ENCODE assay signal across 8 cellular contexts in the genomic region with DNA sequence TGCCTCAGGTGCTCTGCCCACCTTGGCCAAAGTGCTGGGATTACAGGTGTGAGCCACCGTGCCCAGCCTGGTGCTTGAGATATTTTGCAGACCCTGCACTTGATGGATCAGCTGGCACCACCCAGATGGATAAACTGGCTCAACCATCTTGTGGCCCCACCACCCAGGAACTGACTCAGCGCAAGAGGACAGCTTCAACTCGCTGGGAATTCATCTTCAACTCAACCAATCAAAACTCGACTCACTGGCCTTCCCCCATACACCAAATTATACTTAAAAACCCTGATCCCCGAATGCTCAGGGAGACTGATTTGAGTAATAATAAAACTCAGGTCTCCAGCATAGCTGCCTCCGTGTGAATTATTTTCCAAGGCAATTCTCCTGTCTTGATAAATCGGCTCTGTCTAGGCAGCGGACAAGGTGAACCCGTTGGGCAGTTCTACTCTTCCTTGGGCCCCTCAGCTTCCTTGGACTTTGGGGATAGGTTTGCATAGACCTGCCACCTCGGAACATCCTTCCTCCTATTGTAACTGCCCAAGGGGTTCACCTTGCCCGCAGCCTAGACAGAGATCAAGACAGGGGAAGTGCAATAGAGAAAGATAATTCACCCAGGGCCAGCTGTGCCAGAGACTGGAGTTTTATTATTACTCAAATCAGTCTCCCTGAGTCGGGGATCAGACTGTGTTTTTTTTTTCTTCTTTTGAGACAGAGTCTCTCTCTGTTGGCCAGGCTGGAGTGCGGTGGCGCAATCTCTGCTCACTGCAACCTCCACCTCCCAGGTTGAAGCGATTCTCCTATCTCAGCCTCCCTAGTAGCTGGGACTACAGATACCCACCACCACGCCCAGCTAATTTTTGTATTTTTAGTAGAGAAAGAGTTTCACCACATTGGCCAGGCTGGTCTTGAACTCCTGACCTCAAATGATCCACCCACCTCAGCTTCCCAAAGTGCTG. TPM values are rescaled to one million over a fixed set of nuclear protein-coding genes. Genes with fewer than 3 reads are reported as not detected.
DNase-seq lines count a peak whose midpoint lies in the region; ATAC-seq, FAIRE-seq and TF ChIP-seq lines count a peak whose summit lies in the region.
"Not testable (repeated sequence)": the region's sequence is repeated elsewhere in the genome, so short reads cannot be mapped to it uniquely, and the experiment has no call there.
"Had no signal": no experiment of that assay in that cellular context is flagged by ENCODE, and none has a peak within 500 bp of the region (broad histone marks: within the 10 kb centered on the region; RNA-seq: fewer than 3 reads in every experiment).

No MANE protein-coding gene starts in this region.

- not testable (repeated sequence) for H3K4me2 ChIP-seq in K562 (ENCODE audit: insufficient read depth, low read length); mesendoderm (ENCODE audit: low read length)

- H2BK120ac ChIP-seq in mesendoderm (ENCODE audit: low read depth, low read length) = peak overlapping the region; percentile 79

- not testable (repeated sequence) for H3K79me2 ChIP-seq in K562 (ENCODE audit: control insufficient read depth, insufficient read depth, low read length); mesendoderm (ENCODE audit: control insufficient read depth, insufficient read depth, low read length)

- peak overlapping the region; percentile 38; the same call in 1 of the 2 replicates for H3K9ac ChIP-seq in ES-I3 (ENCODE audit: low read depth, low read length)
- peak overlapping the region; percentile 61 for H3K9ac ChIP-seq in HUES48 (ENCODE audit: low read depth, low read length)
- H3K9ac ChIP-seq in K562 (ENCODE audit: insufficient read depth in 1 of 2, low read depth in 2 of 2, low read length in 2 of 2); mesendoderm (ENCODE audit: low read length): not testable (repeated sequence)
- H3K9ac ChIP-seq in iPS-15b (ENCODE audit: low read depth, low read length) = peak overlapping the region; percentile 70

- H3K9me1 ChIP-seq in K562 (ENCODE audit: control insufficient read depth, insufficient read depth, low read length) = not testable (repeated sequence)

- not testable (repeated sequence) for H3K56ac ChIP-seq in mesendoderm (ENCODE audit: low read length)

- H2AFZ ChIP-seq in K562 (ENCODE audit: low read depth, low read length) = not testable (repeated sequence)

- in situ Hi-C loops in K562 (cut with MboI) = loop anchor here (25.0 kb wide), 1 partner anchor 381 kb away; no protein-coding TSS in a partner anchor

- CTCF ChIA-PET in K562 (lab: Yijun Ruan, JAX; ENCODE audit: low intra/inter-chr PET ratio) = not testable (repeated sequence)

- H3K27ac Mint-ChIP-seq in endothelial cell (ENCODE audit: unreplicated experiment) = peak overlapping the region; percentile 48

- not testable (repeated sequence) for H4K5ac ChIP-seq in mesendoderm (ENCODE audit: low read length)

- TF ChIP-seq EP300 in K562 (IDR thresholded peaks at IDR 0.05; ENCODE audit: low read length) = not testable (repeated sequence)

- not testable (repeated sequence) for H3K4me1 Mint-ChIP-seq in endothelial cell (ENCODE audit: unreplicated experiment)

- H3K9me3 ChIP-seq in ES-I3 (ENCODE audit: control insufficient read depth, insufficient read depth, low read length); HUES48 (ENCODE audit: control insufficient read depth, insufficient read depth, low read length); K562 (replicated peaks; ENCODE audit: control insufficient read depth, insufficient read depth, low read depth, low read length); iPS-15b (ENCODE audit: control insufficient read depth, insufficient read depth, low read length): not testable (repeated sequence)

- not testable (repeated sequence) for H2BK15ac ChIP-seq in mesendoderm (replicated peaks; ENCODE audit: low read depth)

- POLR2A ChIA-PET in K562 (lab: Yijun Ruan, JAX) = not testable (repeated sequence)

- peak overlapping the region; percentile 66 for H3K4ac ChIP-seq in mesendoderm (ENCODE audit: low read depth, low read length)

- H3K79me1 ChIP-seq in mesendoderm (ENCODE audit: low read length) = not testable (repeated sequence)

- H2AK5ac ChIP-seq in mesendoderm (ENCODE audit: low read length) = not testable (repeated sequence)

- not testable (repeated sequence) for H3K27me3 ChIP-seq in HUES48 (ENCODE audit: control insufficient read depth, insufficient read depth, low read length); iPS-15b (ENCODE audit: control insufficient read depth, insufficient read depth, low read length); mesendoderm (ENCODE audit: insufficient read depth, low read length, poor library complexity)
- peaks cover 10 to 55% of the 10 kb centered on the region in 2 experiments; a peak in 4 of 5 replicates for H3K27me3 ChIP-seq in K562 (ENCODE audit: control insufficient read depth in 2 of 2, insufficient read depth in 2 of 2, low read length in 2 of 2)

- H3K36me3 ChIP-seq in ES-I3 (ENCODE audit: insufficient read depth, low read length); HUES48 (ENCODE audit: control insufficient read depth, insufficient read depth, low read length); K562 (ENCODE audit: control insufficient read depth, insufficient read depth, low read length); iPS-15b (ENCODE audit: control insufficient read depth, insufficient read depth, low read length); mesendoderm (ENCODE audit: control insufficient read depth, insufficient read depth, low read length): not testable (repeated sequence)

- not testable (repeated sequence) for H4K8ac ChIP-seq in mesendoderm (ENCODE audit: low read depth, low read length)

- peak; percentile 26 for DNase-seq in M059J (ENCODE audit: low read depth)
- not testable (repeated sequence) for DNase-seq in K562 (ENCODE audit: extremely low read depth in 1 of 4, low spot score in 3 of 4); endothelial cell (ENCODE audit: low spot score)
- DNase-seq in mesendoderm = peak; percentile 43

- H3K4me3 ChIP-seq in HUES48 (ENCODE audit: low read depth, low read length) (peak overlapping the region; percentile 34; the same call in 1 of the 2 replicates), iPS-15b (ENCODE audit: low read depth, low read length) (peak overlapping the region; percentile 16)
- H3K4me3 ChIP-seq in K562; mesendoderm (ENCODE audit: low read length): not testable (repeated sequence)

- H3K27ac ChIP-seq in HUES48 (ENCODE audit: low read depth, low read length) = peak overlapping the region; percentile 100
- not testable (repeated sequence) for H3K27ac ChIP-seq in K562 (ENCODE audit: extremely low read depth, low read depth, low read length)
- peak overlapping the region; percentile 79 for H3K27ac ChIP-seq in mesendoderm (ENCODE audit: low read depth, low read length)

- intact Hi-C loops in K562 (cut with micrococcal nuclease) = loop anchor here (5.0 kb wide), 1 partner anchor 214 kb away; no protein-coding TSS in a partner anchor

- not testable (repeated sequence) for TF ChIP-seq CTCF in K562 (IDR thresholded peaks at IDR 0.05 in 2 of 3, conservative IDR thresholded peaks at IDR 0.05 in 1 of 3; ENCODE audit: insufficient read depth in 2 of 3, low read depth in 1 of 3, low read length in 3 of 3); endothelial cell (IDR thresholded peaks at IDR 0.05; ENCODE audit: unreplicated experiment)

- not testable (repeated sequence) for FAIRE-seq in K562 (lab: Jason Lieb, UNC)

- 4% methylated on average over 16 of the region's 16 CpGs for WGBS in K562 (ENCODE audit: insufficient coverage, low coverage, missing lambda C conversion rate)
- no CpG with 5 or more reads among the region's 16 CpGs for WGBS in mesendoderm (ENCODE audit: extremely low coverage, insufficient coverage, low lambda C conversion rate)

- H3K36me3 Mint-ChIP-seq in endothelial cell (ENCODE audit: low read depth, unreplicated experiment) = not testable (repeated sequence)

- H3K18ac ChIP-seq in mesendoderm (ENCODE audit: low read length) = peak overlapping the region; percentile 89

- H3K27me3 Mint-ChIP-seq in endothelial cell (ENCODE audit: unreplicated experiment) = not testable (repeated sequence)

- H3K4me1 ChIP-seq in ES-I3 (ENCODE audit: insufficient read depth, low read length) (peaks cover 46% of the 10 kb centered on the region), HUES48 (ENCODE audit: control insufficient read depth, insufficient read depth, low read length) (peaks cover 34% of the 10 kb centered on the region), iPS-15b (ENCODE audit: control insufficient read depth, insufficient read depth, low read length) (peaks cover 26% of the 10 kb centered on the region)
- not testable (repeated sequence) for H3K4me1 ChIP-seq in K562 (replicated peaks in 1 of 2; ENCODE audit: control insufficient read depth in 2 of 2, insufficient read depth in 2 of 2, low read length in 2 of 2); mesendoderm (ENCODE audit: control insufficient read depth, low read depth, low read length)

- H3K23ac ChIP-seq in mesendoderm (ENCODE audit: low read length) = not testable (repeated sequence)

- H3K9me3 Mint-ChIP-seq in endothelial cell (ENCODE audit: unreplicated experiment) = not testable (repeated sequence)

- peak overlapping the region; percentile 69 for H2BK5ac ChIP-seq in mesendoderm (ENCODE audit: low read length)

- not testable (repeated sequence) for H4K20me1 ChIP-seq in K562 (replicated peaks; ENCODE audit: control insufficient read depth, insufficient read depth, low read length)

- H3K4me3 Mint-ChIP-seq in endothelial cell (ENCODE audit: unreplicated experiment) = not testable (repeated sequence)

- TF ChIP-seq RAD21 in K562 (CRISPR knock-in tag; conservative IDR thresholded peaks at IDR 0.05 in 1 of 2, IDR thresholded peaks at IDR 0.05 in 1 of 2) = not testable (repeated sequence)

- TF ChIP-seq POLR2A in K562 (conservative IDR thresholded peaks at IDR 0.05) = not testable (repeated sequence)

- not testable (repeated sequence) for ATAC-seq in K562

- not testable (repeated sequence) for BruUV-seq in K562 (replicated peaks; lab: Mats Ljungman, UMichigan)

RNA-seq across cellular contexts. Expression of gene IFT22, which starts 28.3 kb away (rescaled TPM):
- 39.2 and 45.7 TPM in 2 replicates for total RNA-seq in M059J (2014; rRNA removed; shearing (Covaris generic))
- total RNA-seq in K562 (2011; cell fraction: chromatin; rRNA removed; ENCODE audit: low replicate concordance) = 2.7 and 7.0 TPM in 2 replicates
- 4.2 and 5.5 TPM in 2 replicates for total RNA-seq in K562 (2011; cell fraction: nucleolus; rRNA removed)
- total RNA-seq in K562 (2011; cell fraction: nucleoplasm; rRNA removed) = 4.1 and 5.3 TPM in 2 replicates
- total RNA-seq in K562 (2014; rRNA removed) = 6.3 and 6.7 TPM in 2 replicates
- total RNA-seq in K562 (2014; rRNA removed; fragmentation: Illumina TruSeq; extraction: Trizol) = 7.0 and 7.3 TPM in 2 replicates
- total RNA-seq in K562 (2015; rRNA removed; fragmentation: Illumina TruSeq; extraction: Trizol) = 7.1 and 7.7 TPM in 2 replicates
- total RNA-seq in K562 (2021) = 6.3 and 6.6 TPM in 2 replicates
- polyA plus RNA-seq in K562 (2011; rRNA removed) = 3.3 and 10.1 TPM in 2 replicates
- polyA plus RNA-seq in K562 (2011; cell fraction: cytosol; rRNA removed) = 2.8 and 6.7 TPM in 2 replicates
- 1.5 and 3.9 TPM in 2 replicates for polyA plus RNA-seq in K562 (2011; cell fraction: nucleus; rRNA removed)
- polyA plus RNA-seq in K562 (2012) = 10.8 and 14.6 TPM in 2 replicates
- 10.1 and 12.1 TPM in 2 replicates for polyA plus RNA-seq in K562 (2014; fragmentation: Illumina TruSeq; extraction: Trizol)
- polyA plus RNA-seq in K562 (2014; fragmentation: Nextera tagmentation; extraction: Ambion mirVana) = 10 to 100 TPM; 17.7 to 18.2 TPM
- 7.2 and 9.6 TPM in 2 replicates for polyA plus RNA-seq in K562 (2014; rRNA removed)
- polyA minus RNA-seq in K562 (2011; rRNA and poly(A)+ RNA removed) = 2.7 and 8.5 TPM in 2 replicates
- 3.2 TPM in 1 of 2 replicates, not detected in the other for polyA minus RNA-seq in K562 (2011; cell fraction: cytosol; rRNA and poly(A)+ RNA removed)
- 1.2 and 1.9 TPM in 2 replicates for polyA minus RNA-seq in K562 (2011; cell fraction: nucleus; rRNA and poly(A)+ RNA removed)
- 25.8 TPM for total RNA-seq in endothelial cell (ENCODE audit: unreplicated experiment)
- polyA plus RNA-seq in mesendoderm (2013, experiment 1 of 2) = 24.3 TPM
- polyA plus RNA-seq in mesendoderm (2013, experiment 2 of 2) = 23.9 TPM

RNA-seq across cellular contexts. Expression of gene FIS1, which starts 48.5 kb away (rescaled TPM):
- total RNA-seq in M059J (2014; rRNA removed; shearing (Covaris generic)) = 106 and 146 TPM in 2 replicates
- 55.7 and 148 TPM in 2 replicates for total RNA-seq in K562 (2011; cell fraction: chromatin; rRNA removed; ENCODE audit: low replicate concordance)
- total RNA-seq in K562 (2011; cell fraction: nucleolus; rRNA removed) = 125 and 143 TPM in 2 replicates
- 76.9 and 85.1 TPM in 2 replicates for total RNA-seq in K562 (2011; cell fraction: nucleoplasm; rRNA removed)
- total RNA-seq in K562 (2014; rRNA removed) = 197 and 221 TPM in 2 replicates
- 58.7 and 95.0 TPM in 2 replicates for total RNA-seq in K562 (2014; rRNA removed; fragmentation: Illumina TruSeq; extraction: Trizol)
- 127 and 128 TPM in 2 replicates for total RNA-seq in K562 (2015; rRNA removed; fragmentation: Illumina TruSeq; extraction: Trizol)
- total RNA-seq in K562 (2021) = 144 and 145 TPM in 2 replicates
- polyA plus RNA-seq in K562 (2011; rRNA removed) = 125 and 148 TPM in 2 replicates
- 178 and 243 TPM in 2 replicates for polyA plus RNA-seq in K562 (2011; cell fraction: cytosol; rRNA removed)
- 96.9 and 138 TPM in 2 replicates for polyA plus RNA-seq in K562 (2011; cell fraction: nucleus; rRNA removed)
- polyA plus RNA-seq in K562 (2012) = 160 TPM in 2 replicates
- 151 and 157 TPM in 2 replicates for polyA plus RNA-seq in K562 (2014; fragmentation: Illumina TruSeq; extraction: Trizol)
- polyA plus RNA-seq in K562 (2014; fragmentation: Nextera tagmentation; extraction: Ambion mirVana) = 100 to 1,000 TPM in 1 of 2 experiments, 10 to 100 TPM in 1; 86.0 to 118 TPM
- 247 and 257 TPM in 2 replicates for polyA plus RNA-seq in K562 (2014; rRNA removed)
- polyA minus RNA-seq in K562 (2011; rRNA and poly(A)+ RNA removed) = 56.1 and 82.0 TPM in 2 replicates
- 31.2 and 34.7 TPM in 2 replicates for polyA minus RNA-seq in K562 (2011; cell fraction: cytosol; rRNA and poly(A)+ RNA removed)
- 30.7 and 33.5 TPM in 2 replicates for polyA minus RNA-seq in K562 (2011; cell fraction: nucleus; rRNA and poly(A)+ RNA removed)
- 150 TPM for total RNA-seq in endothelial cell (ENCODE audit: unreplicated experiment)
- polyA plus RNA-seq in mesendoderm (2013, experiment 1 of 2) = 106 TPM
- 109 TPM for polyA plus RNA-seq in mesendoderm (2013, experiment 2 of 2)

RNA-seq across cellular contexts. Expression of gene CLDN15, which starts 55.7 kb away (rescaled TPM):
- 1.7 and 3.2 TPM in 2 replicates for total RNA-seq in M059J (2014; rRNA removed; shearing (Covaris generic))
- total RNA-seq in K562 (2011; cell fraction: chromatin; rRNA removed; ENCODE audit: low replicate concordance) = 29.9 and 84.2 TPM in 2 replicates
- 50.8 and 63.5 TPM in 2 replicates for total RNA-seq in K562 (2011; cell fraction: nucleolus; rRNA removed)
- total RNA-seq in K562 (2011; cell fraction: nucleoplasm; rRNA removed) = 43.2 and 53.5 TPM in 2 replicates
- total RNA-seq in K562 (2014; rRNA removed) = 3.0 and 8.4 TPM in 2 replicates
- total RNA-seq in K562 (2014; rRNA removed; fragmentation: Illumina TruSeq; extraction: Trizol) = 3.0 and 4.0 TPM in 2 replicates
- total RNA-seq in K562 (2015; rRNA removed; fragmentation: Illumina TruSeq; extraction: Trizol) = 6.7 and 7.4 TPM in 2 replicates
- total RNA-seq in K562 (2021) = 10.0 and 10.6 TPM in 2 replicates
- polyA plus RNA-seq in K562 (2011; rRNA removed) = 11.6 and 16.2 TPM in 2 replicates
- polyA plus RNA-seq in K562 (2011; cell fraction: cytosol; rRNA removed) = 15.1 and 22.0 TPM in 2 replicates
- polyA plus RNA-seq in K562 (2011; cell fraction: nucleus; rRNA removed) = 57.7 and 97.2 TPM in 2 replicates
- polyA plus RNA-seq in K562 (2012) = 9.7 and 19.0 TPM in 2 replicates
- polyA plus RNA-seq in K562 (2014; fragmentation: Illumina TruSeq; extraction: Trizol) = 10.2 and 11.1 TPM in 2 replicates
- under 1 TPM; 0.32 to 0.39 TPM for polyA plus RNA-seq in K562 (2014; fragmentation: Nextera tagmentation; extraction: Ambion mirVana)
- polyA plus RNA-seq in K562 (2014; rRNA removed) = 14.5 and 17.9 TPM in 2 replicates
- 3.5 and 6.2 TPM in 2 replicates for polyA minus RNA-seq in K562 (2011; rRNA and poly(A)+ RNA removed)
- 1.4 and 4.0 TPM in 2 replicates for polyA minus RNA-seq in K562 (2011; cell fraction: cytosol; rRNA and poly(A)+ RNA removed)
- 13.4 and 17.1 TPM in 2 replicates for polyA minus RNA-seq in K562 (2011; cell fraction: nucleus; rRNA and poly(A)+ RNA removed)
- 10.5 TPM for total RNA-seq in endothelial cell (ENCODE audit: unreplicated experiment)
- 2.2 TPM for polyA plus RNA-seq in mesendoderm (2013, experiment 1 of 2)
- polyA plus RNA-seq in mesendoderm (2013, experiment 2 of 2) = 2.2 TPM
- polyA plus RNA-seq: CD14-positive monocyte had no signal
